In the genomic region with DNA sequence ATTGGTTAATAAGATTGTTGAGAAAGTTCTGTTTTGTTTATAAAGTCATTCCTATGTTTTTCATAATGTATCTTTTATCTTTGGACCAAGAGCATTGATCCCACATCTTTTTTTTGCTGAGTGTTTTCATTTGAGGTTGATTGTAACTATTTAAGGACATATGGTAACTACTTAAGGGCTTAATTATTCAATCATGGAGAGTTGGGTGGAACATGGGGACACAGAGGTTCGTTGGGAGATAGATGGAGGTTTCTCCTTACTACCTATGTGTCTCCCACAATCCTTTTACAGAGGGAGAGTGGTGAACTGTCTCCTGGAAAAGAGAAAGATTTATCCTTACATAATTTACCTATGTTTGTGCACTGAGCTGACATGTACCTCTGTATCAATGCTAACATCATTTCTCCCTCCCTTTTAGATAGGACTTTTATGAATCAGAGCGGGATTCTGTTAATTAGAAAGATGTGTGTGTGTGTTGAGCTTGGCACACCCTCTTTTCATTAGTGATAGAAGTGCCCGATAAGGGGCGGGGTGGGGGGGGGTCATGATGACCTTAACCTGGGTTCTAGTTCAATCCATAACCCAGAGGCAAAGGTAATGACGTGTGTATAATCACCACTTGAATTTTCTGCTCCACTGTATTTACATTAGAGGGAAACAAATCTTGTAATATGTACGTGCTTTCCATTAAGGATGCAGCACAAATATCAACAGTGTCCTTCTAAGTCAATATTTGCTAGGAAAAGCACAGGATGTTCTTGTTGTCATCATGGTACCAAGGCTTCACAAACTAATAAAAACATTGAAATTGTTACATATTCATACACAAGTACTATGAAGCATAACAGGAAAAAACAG, we compare ENCODE assay signal across 1 cellular context.
TF ChIP-seq lines count a peak whose summit lies in the region.

No MANE protein-coding gene starts in this region.

TF ChIP-seq in HepG2, 621 proteins besides CTCF, POLR2A, EP300 and RAD21 (continued from another document and continues in another):
- TF ChIP-seq, protein P1, sequence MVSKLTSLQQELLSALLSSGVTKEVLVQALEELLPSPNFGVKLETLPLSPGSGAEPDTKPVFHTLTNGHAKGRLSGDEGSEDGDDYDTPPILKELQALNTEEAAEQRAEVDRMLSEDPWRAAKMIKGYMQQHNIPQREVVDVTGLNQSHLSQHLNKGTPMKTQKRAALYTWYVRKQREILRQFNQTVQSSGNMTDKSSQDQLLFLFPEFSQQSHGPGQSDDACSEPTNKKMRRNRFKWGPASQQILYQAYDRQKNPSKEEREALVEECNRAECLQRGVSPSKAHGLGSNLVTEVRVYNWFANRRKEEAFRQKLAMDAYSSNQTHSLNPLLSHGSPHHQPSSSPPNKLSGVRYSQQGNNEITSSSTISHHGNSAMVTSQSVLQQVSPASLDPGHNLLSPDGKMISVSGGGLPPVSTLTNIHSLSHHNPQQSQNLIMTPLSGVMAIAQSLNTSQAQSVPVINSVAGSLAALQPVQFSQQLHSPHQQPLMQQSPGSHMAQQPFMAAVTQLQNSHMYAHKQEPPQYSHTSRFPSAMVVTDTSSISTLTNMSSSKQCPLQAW (CRISPR knock-in tag; IDR thresholded peaks at IDR 0.05): no peak
- TF ChIP-seq DNMT1 (CRISPR knock-in tag; IDR thresholded peaks at IDR 0.05) (no peak), GFI1 (CRISPR knock-in tag; IDR thresholded peaks at IDR 0.05; ENCODE audit: borderline replicate concordance) (peak; percentile 81), ZNF256 (CRISPR knock-in tag; conservative IDR thresholded peaks at IDR 0.05) (no peak), RARA (CRISPR knock-in tag; IDR thresholded peaks at IDR 0.05) (peak; percentile 99), ZNF724P (CRISPR knock-in tag; IDR thresholded peaks at IDR 0.05; ENCODE audit: borderline replicate concordance) (no peak), GPN1 (CRISPR knock-in tag; IDR thresholded peaks at IDR 0.05; ENCODE audit: borderline replicate concordance) (no peak), CC2D1A (CRISPR knock-in tag; IDR thresholded peaks at IDR 0.05) (no peak), HMG20B (CRISPR knock-in tag; conservative IDR thresholded peaks at IDR 0.05) (peak; percentile 77), NFKBIZ (CRISPR knock-in tag; IDR thresholded peaks at IDR 0.05) (0 out of 2 replicates have a peak, but pooled peaks have one; percentile 54), ZBTB1 (CRISPR knock-in tag; IDR thresholded peaks at IDR 0.05; ENCODE audit: borderline replicate concordance) (no peak), NR1H2 (CRISPR knock-in tag; IDR thresholded peaks at IDR 0.05; ENCODE audit: borderline replicate concordance, low read depth) (no peak), TRIM24 (CRISPR knock-in tag; IDR thresholded peaks at IDR 0.05) (no peak), PCBP2 (optimal IDR thresholded peaks at IDR 0.05; ENCODE audit: low read depth, low read length, poor library complexity, severe bottlenecking) (no peak), ZNF605 (CRISPR knock-in tag; IDR thresholded peaks at IDR 0.05) (no peak), MTF1 (CRISPR knock-in tag; IDR thresholded peaks at IDR 0.05) (no peak), ZFP36L2 (CRISPR knock-in tag; IDR thresholded peaks at IDR 0.05) (0 out of 2 replicates have a peak, but pooled peaks have one; percentile 67), RELA (CRISPR knock-in tag; IDR thresholded peaks at IDR 0.05) (no peak), RBM22 (optimal IDR thresholded peaks at IDR 0.05; ENCODE audit: low read length) (no peak), ZNF616 (CRISPR knock-in tag; IDR thresholded peaks at IDR 0.05; ENCODE audit: low read depth) (no peak), RARG (CRISPR knock-in tag; IDR thresholded peaks at IDR 0.05; ENCODE audit: low read depth) (no peak; the same call in 1 of the 2 replicates), MED13 (CRISPR knock-in tag; IDR thresholded peaks at IDR 0.05) (peak; percentile 87; the same call in 1 of the 2 replicates), ZNF260 (CRISPR knock-in tag; IDR thresholded peaks at IDR 0.05; ENCODE audit: borderline replicate concordance, low read depth) (no peak), ZNF251 (CRISPR knock-in tag; IDR thresholded peaks at IDR 0.05) (no peak), ZBTB20 (CRISPR knock-in tag; IDR thresholded peaks at IDR 0.05; ENCODE audit: borderline replicate concordance, low read depth) (peak; percentile 85; the same call in 1 of the 2 replicates), ZNF816 (CRISPR knock-in tag; IDR thresholded peaks at IDR 0.05; ENCODE audit: borderline replicate concordance) (no peak), SATB2 (CRISPR knock-in tag; IDR thresholded peaks at IDR 0.05) (no peak), ZNF841 (CRISPR knock-in tag; IDR thresholded peaks at IDR 0.05; ENCODE audit: borderline replicate concordance) (no peak), TCF7L2 (IDR thresholded peaks at IDR 0.05; ENCODE audit: low read depth, low read length) (no peak), RAD51 (IDR thresholded peaks at IDR 0.05; ENCODE audit: borderline replicate concordance) (no peak), ZNF382 (CRISPR knock-in tag; IDR thresholded peaks at IDR 0.05; ENCODE audit: borderline replicate concordance) (no peak), POLR2AphosphoS2 (IDR thresholded peaks at IDR 0.05; ENCODE audit: low read depth, low read length) (no peak), SP140L (CRISPR knock-in tag; IDR thresholded peaks at IDR 0.05; ENCODE audit: borderline replicate concordance) (0 out of 2 replicates have a peak, but pooled peaks have one; percentile 18), TEAD2 (CRISPR knock-in tag; IDR thresholded peaks at IDR 0.05) (no peak), DNMT3B (CRISPR knock-in tag; conservative IDR thresholded peaks at IDR 0.05) (peak; percentile 28; the same call in 1 of the 2 replicates)
- TF ChIP-seq, protein P2, sequence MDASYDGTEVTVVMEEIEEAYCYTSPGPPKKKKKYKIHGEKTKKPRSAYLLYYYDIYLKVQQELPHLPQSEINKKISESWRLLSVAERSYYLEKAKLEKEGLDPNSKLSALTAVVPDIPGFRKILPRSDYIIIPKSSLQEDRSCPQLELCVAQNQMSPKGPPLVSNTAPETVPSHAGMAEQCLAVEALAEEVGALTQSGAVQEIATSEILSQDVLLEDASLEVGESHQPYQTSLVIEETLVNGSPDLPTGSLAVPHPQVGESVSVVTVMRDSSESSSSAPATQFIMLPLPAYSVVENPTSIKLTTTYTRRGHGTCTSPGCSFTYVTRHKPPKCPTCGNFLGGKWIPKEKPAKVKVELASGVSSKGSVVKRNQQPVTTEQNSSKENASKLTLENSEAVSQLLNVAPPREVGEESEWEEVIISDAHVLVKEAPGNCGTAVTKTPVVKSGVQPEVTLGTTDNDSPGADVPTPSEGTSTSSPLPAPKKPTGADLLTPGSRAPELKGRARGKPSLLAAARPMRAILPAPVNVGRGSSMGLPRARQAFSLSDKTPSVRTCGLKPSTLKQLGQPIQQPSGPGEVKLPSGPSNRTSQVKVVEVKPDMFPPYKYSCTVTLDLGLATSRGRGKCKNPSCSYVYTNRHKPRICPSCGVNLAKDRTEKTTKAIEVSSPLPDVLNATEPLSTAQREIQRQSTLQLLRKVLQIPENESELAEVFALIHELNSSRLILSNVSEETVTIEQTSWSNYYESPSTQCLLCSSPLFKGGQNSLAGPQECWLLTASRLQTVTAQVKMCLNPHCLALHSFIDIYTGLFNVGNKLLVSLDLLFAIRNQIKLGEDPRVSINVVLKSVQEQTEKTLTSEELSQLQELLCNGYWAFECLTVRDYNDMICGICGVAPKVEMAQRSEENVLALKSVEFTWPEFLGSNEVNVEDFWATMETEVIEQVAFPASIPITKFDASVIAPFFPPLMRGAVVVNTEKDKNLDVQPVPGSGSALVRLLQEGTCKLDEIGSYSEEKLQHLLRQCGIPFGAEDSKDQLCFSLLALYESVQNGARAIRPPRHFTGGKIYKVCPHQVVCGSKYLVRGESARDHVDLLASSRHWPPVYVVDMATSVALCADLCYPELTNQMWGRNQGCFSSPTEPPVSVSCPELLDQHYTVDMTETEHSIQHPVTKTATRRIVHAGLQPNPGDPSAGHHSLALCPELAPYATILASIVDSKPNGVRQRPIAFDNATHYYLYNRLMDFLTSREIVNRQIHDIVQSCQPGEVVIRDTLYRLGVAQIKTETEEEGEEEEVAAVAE (CRISPR knock-in tag; IDR thresholded peaks at IDR 0.05; ENCODE audit: borderline replicate concordance): 0 out of 2 replicates have a peak, but pooled peaks have one; percentile 18
- TF ChIP-seq, protein P3, sequence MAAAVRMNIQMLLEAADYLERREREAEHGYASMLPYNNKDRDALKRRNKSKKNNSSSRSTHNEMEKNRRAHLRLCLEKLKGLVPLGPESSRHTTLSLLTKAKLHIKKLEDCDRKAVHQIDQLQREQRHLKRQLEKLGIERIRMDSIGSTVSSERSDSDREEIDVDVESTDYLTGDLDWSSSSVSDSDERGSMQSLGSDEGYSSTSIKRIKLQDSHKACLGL (CRISPR knock-in tag; IDR thresholded peaks at IDR 0.05): no peak
- TF ChIP-seq, protein P4, sequence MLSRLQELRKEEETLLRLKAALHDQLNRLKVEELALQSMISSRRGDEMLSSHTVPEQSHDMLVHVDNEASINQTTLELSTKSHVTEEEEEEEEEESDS (CRISPR knock-in tag; IDR thresholded peaks at IDR 0.05; ENCODE audit: borderline replicate concordance): 0 out of 2 replicates have a peak, but pooled peaks have one; percentile 42
- TF ChIP-seq, protein P5, sequence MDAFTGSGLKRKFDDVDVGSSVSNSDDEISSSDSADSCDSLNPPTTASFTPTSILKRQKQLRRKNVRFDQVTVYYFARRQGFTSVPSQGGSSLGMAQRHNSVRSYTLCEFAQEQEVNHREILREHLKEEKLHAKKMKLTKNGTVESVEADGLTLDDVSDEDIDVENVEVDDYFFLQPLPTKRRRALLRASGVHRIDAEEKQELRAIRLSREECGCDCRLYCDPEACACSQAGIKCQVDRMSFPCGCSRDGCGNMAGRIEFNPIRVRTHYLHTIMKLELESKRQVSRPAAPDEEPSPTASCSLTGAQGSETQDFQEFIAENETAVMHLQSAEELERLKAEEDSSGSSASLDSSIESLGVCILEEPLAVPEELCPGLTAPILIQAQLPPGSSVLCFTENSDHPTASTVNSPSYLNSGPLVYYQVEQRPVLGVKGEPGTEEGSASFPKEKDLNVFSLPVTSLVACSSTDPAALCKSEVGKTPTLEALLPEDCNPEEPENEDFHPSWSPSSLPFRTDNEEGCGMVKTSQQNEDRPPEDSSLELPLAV (CRISPR knock-in tag; conservative IDR thresholded peaks at IDR 0.05; ENCODE audit: low read depth): no peak
- TF ChIP-seq, protein P6, sequence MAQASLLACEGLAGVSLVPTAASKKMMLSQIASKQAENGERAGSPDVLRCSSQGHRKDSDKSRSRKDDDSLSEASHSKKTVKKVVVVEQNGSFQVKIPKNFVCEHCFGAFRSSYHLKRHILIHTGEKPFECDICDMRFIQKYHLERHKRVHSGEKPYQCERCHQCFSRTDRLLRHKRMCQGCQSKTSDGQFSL (CRISPR knock-in tag; IDR thresholded peaks at IDR 0.05): no peak
- TF ChIP-seq, protein P7, sequence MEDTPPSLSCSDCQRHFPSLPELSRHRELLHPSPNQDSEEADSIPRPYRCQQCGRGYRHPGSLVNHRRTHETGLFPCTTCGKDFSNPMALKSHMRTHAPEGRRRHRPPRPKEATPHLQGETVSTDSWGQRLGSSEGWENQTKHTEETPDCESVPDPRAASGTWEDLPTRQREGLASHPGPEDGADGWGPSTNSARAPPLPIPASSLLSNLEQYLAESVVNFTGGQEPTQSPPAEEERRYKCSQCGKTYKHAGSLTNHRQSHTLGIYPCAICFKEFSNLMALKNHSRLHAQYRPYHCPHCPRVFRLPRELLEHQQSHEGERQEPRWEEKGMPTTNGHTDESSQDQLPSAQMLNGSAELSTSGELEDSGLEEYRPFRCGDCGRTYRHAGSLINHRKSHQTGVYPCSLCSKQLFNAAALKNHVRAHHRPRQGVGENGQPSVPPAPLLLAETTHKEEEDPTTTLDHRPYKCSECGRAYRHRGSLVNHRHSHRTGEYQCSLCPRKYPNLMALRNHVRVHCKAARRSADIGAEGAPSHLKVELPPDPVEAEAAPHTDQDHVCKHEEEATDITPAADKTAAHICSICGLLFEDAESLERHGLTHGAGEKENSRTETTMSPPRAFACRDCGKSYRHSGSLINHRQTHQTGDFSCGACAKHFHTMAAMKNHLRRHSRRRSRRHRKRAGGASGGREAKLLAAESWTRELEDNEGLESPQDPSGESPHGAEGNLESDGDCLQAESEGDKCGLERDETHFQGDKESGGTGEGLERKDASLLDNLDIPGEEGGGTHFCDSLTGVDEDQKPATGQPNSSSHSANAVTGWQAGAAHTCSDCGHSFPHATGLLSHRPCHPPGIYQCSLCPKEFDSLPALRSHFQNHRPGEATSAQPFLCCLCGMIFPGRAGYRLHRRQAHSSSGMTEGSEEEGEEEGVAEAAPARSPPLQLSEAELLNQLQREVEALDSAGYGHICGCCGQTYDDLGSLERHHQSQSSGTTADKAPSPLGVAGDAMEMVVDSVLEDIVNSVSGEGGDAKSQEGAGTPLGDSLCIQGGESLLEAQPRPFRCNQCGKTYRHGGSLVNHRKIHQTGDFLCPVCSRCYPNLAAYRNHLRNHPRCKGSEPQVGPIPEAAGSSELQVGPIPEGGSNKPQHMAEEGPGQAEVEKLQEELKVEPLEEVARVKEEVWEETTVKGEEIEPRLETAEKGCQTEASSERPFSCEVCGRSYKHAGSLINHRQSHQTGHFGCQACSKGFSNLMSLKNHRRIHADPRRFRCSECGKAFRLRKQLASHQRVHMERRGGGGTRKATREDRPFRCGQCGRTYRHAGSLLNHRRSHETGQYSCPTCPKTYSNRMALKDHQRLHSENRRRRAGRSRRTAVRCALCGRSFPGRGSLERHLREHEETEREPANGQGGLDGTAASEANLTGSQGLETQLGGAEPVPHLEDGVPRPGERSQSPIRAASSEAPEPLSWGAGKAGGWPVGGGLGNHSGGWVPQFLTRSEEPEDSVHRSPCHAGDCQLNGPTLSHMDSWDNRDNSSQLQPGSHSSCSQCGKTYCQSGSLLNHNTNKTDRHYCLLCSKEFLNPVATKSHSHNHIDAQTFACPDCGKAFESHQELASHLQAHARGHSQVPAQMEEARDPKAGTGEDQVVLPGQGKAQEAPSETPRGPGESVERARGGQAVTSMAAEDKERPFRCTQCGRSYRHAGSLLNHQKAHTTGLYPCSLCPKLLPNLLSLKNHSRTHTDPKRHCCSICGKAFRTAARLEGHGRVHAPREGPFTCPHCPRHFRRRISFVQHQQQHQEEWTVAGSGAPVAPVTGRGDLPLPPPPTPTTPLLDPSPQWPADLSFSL (CRISPR knock-in tag; IDR thresholded peaks at IDR 0.05): no peak
- TF ChIP-seq, protein P8, sequence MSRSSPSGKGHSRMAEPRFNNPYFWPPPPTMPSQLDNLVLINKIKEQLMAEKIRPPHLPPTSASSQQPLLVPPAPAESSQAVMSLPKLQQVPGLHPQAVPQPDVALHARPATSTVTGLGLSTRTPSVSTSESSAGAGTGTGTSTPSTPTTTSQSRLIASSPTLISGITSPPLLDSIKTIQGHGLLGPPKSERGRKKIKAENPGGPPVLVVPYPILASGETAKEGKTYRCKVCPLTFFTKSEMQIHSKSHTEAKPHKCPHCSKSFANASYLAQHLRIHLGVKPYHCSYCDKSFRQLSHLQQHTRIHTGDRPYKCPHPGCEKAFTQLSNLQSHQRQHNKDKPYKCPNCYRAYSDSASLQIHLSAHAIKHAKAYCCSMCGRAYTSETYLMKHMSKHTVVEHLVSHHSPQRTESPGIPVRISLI (CRISPR knock-in tag; IDR thresholded peaks at IDR 0.05; ENCODE audit: borderline replicate concordance): no peak
- TF ChIP-seq, protein P9, sequence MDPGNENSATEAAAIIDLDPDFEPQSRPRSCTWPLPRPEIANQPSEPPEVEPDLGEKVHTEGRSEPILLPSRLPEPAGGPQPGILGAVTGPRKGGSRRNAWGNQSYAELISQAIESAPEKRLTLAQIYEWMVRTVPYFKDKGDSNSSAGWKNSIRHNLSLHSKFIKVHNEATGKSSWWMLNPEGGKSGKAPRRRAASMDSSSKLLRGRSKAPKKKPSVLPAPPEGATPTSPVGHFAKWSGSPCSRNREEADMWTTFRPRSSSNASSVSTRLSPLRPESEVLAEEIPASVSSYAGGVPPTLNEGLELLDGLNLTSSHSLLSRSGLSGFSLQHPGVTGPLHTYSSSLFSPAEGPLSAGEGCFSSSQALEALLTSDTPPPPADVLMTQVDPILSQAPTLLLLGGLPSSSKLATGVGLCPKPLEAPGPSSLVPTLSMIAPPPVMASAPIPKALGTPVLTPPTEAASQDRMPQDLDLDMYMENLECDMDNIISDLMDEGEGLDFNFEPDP (CRISPR knock-in tag; conservative IDR thresholded peaks at IDR 0.05): no peak
